12 cellular contexts compared by ENCODE assay signal in the genomic region with DNA sequence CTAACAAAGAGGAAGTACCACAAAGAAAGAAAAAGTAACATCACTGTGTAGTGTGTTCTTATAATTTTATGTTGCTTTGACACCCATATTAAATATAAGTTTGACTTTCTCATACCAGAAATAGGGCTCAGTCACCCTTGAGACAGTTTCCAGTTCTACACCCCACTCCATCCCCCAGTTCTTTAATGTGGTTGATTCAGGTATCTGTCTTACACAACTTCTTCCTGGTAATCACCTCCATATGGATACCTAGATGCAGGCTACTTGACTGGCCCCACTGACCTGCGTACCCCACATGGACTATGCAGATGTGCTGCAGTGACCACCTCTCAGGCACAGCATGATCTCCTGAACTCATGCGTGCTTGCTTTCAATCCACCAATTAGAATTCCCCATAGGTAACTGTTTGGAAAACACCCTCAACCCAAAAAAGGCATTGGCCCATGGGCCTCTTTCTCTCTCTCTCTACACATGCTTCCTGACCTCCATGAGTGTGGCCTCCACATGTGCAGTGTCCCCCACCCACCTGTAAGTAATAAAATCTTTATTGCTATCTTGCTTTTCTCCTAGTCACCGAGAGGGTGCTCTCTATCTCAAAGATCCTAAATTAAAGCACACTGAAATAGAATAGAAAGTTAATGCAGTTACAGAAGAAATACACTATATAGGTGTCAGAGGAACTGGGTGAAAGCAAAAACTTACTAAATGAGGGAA.
DNase-seq lines count a peak whose midpoint lies in the region; ATAC-seq and TF ChIP-seq lines count a peak whose summit lies in the region.
"Had no signal": no experiment of that assay in that cellular context is flagged by ENCODE, and none has a peak within 500 bp of the region (broad histone marks: within the 10 kb centered on the region; RNA-seq: fewer than 3 reads in every experiment).

No MANE protein-coding gene starts in this region.

- no peaks in the 10 kb centered on the region for H3K9me3 Mint-ChIP-seq in activated naive CD4-positive, alpha-beta T cell treated with anti-CD3 and anti-CD28 coated beads, Interleukin-2, amount 50 U/mL, for 24 hours
- no peaks in the 10 kb centered on the region for H3K9me3 Mint-ChIP-seq in endothelial cell (ENCODE audit: unreplicated experiment)
- H3K9me3 Mint-ChIP-seq in stimulated activated memory B cell treated with anti-CD40 and anti-IgM and Interleukin-4, amounts not matched to agents 10 μg/mL and 1 μg/mL and 100 μg/mL, for 72 hours, result no peaks in the 10 kb centered on the region

- in situ Hi-C loops in SK-MEL-5 (cut with HindIII; ENCODE audit: low pct_unique_long_range_greater_than_20kb, low sequenced_read_pairs), result no loop called here

- DNase-seq in activated naive CD4-positive, alpha-beta T cell treated with Interleukin-2 at 50 U/mL for 16 hours, result no peak
- DNase-seq in SK-MEL-5 (ENCODE audit: low read depth, low spot score), result peak; percentile 22
- no peak for DNase-seq in endothelial cell (ENCODE audit: low spot score)
- DNase-seq in NCI-H510A (lab: John Stamatoyannopoulos, UW), result no peak
- DNase-seq in mesenteric fat pad (ENCODE audit: low spot score), result no peak
- DNase-seq in LoVo (ENCODE audit: low spot score), result no peak
- DNase-seq: activated CD8-positive, alpha-beta memory T cell treated with anti-CD3 and anti-CD28 coated beads, Interleukin-2, amount 50 U/mL, for 4 hours; DMS79; SJCRH30; thyroid gland had no signal

- H3K27me3 Mint-ChIP-seq in activated naive CD4-positive, alpha-beta T cell treated with anti-CD3 and anti-CD28 coated beads, Interleukin-2, amount 50 U/mL, for 24 hours, result no peaks in the 10 kb centered on the region
- H3K27me3 Mint-ChIP-seq in endothelial cell (ENCODE audit: unreplicated experiment), result peaks cover 4% of the 10 kb centered on the region
- no peaks in the 10 kb centered on the region for H3K27me3 Mint-ChIP-seq in stimulated activated memory B cell treated with anti-CD40 and anti-IgM and Interleukin-4, amounts not matched to agents 10 μg/mL and 1 μg/mL and 100 μg/mL, for 72 hours

- peaks cover 20% of the 10 kb centered on the region for H3K4me1 Mint-ChIP-seq in activated naive CD4-positive, alpha-beta T cell treated with anti-CD3 and anti-CD28 coated beads, Interleukin-2, amount 50 U/mL, for 24 hours
- H3K4me1 Mint-ChIP-seq in endothelial cell (ENCODE audit: unreplicated experiment), result peaks cover 48% of the 10 kb centered on the region
- peaks cover 8% of the 10 kb centered on the region for H3K4me1 Mint-ChIP-seq in stimulated activated memory B cell treated with anti-CD40 and anti-IgM and Interleukin-4, amounts not matched to agents 10 μg/mL and 1 μg/mL and 100 μg/mL, for 72 hours

- peaks cover 9% of the 10 kb centered on the region for H3K36me3 Mint-ChIP-seq in activated naive CD4-positive, alpha-beta T cell treated with anti-CD3 and anti-CD28 coated beads, Interleukin-2, amount 50 U/mL, for 24 hours
- H3K36me3 Mint-ChIP-seq in endothelial cell (ENCODE audit: low read depth, unreplicated experiment), result peaks cover 20% of the 10 kb centered on the region
- peaks cover 48% of the 10 kb centered on the region for H3K36me3 Mint-ChIP-seq in stimulated activated memory B cell treated with anti-CD40 and anti-IgM and Interleukin-4, amounts not matched to agents 10 μg/mL and 1 μg/mL and 100 μg/mL, for 72 hours

- no peak overlapping the region for H3K4me3 Mint-ChIP-seq in activated naive CD4-positive, alpha-beta T cell treated with anti-CD3 and anti-CD28 coated beads, Interleukin-2, amount 50 U/mL, for 24 hours
- H3K4me3 Mint-ChIP-seq in endothelial cell (ENCODE audit: unreplicated experiment), result peak overlapping the region; percentile 45
- no peak overlapping the region for H3K4me3 Mint-ChIP-seq in stimulated activated memory B cell treated with anti-CD40 and anti-IgM and Interleukin-4, amounts not matched to agents 10 μg/mL and 1 μg/mL and 100 μg/mL, for 72 hours

- H3K27ac Mint-ChIP-seq in activated naive CD4-positive, alpha-beta T cell treated with anti-CD3 and anti-CD28 coated beads, Interleukin-2, amount 50 U/mL, for 24 hours, result peak overlapping the region; percentile 39
- H3K27ac Mint-ChIP-seq in endothelial cell (ENCODE audit: unreplicated experiment), result no peak overlapping the region
- peak overlapping the region; percentile 34 for H3K27ac Mint-ChIP-seq in stimulated activated memory B cell treated with anti-CD40 and anti-IgM and Interleukin-4, amounts not matched to agents 10 μg/mL and 1 μg/mL and 100 μg/mL, for 72 hours

- TF ChIP-seq CTCF in endothelial cell (IDR thresholded peaks at IDR 0.05; ENCODE audit: unreplicated experiment), result no peak

- no peak for ATAC-seq in stimulated activated memory B cell treated with anti-CD40 and anti-IgM and Interleukin-4, amounts not matched to agents 10 μg/mL and 1 μg/mL and 100 μg/mL, for 72 hours
